20 cellular contexts compared by ENCODE assay signal in genomic region chr2:134468093-134468640, GRCh38.
"Had no signal": no experiment of that assay in that cellular context is flagged by ENCODE, and none has a peak within 500 bp of the region (broad histone marks: within the 10 kb centered on the region; RNA-seq: fewer than 3 reads in every experiment).

No MANE protein-coding gene starts in this region.

- H3K4me3 Mint-ChIP-seq: endodermal cell; immature natural killer cell; naive thymus-derived CD8-positive, alpha-beta T cell; stimulated activated effector memory CD8-positive, alpha-beta T cell treated with anti-CD3 and anti-CD28 coated beads, Interleukin-12 subunit alpha, Interleukin-12 subunit beta, amount 100 ng/mL, for 72 hours; stimulated activated naive CD8-positive, alpha-beta T cell treated with anti-CD3 and anti-CD28 coated beads, Interleukin-15, Interleukin-2, amounts not matched to agents 100 ng/mL and 50 ng/mL, for 24 hours had no signal

- H3K27me3 Mint-ChIP-seq: naive thymus-derived CD8-positive, alpha-beta T cell; stimulated activated naive CD8-positive, alpha-beta T cell treated with anti-CD3 and anti-CD28 coated beads, Interleukin-15, Interleukin-2, amounts not matched to agents 100 ng/mL and 50 ng/mL, for 24 hours had no signal

- H3K27ac ChIP-seq: coronary artery, foreskin keratinocyte, neutrophil, thoracic aorta, transverse colon had no signal

- H3K36me3 Mint-ChIP-seq: immature natural killer cell; stimulated activated effector memory CD8-positive, alpha-beta T cell treated with anti-CD3 and anti-CD28 coated beads, Interleukin-12 subunit alpha, Interleukin-12 subunit beta, amount 100 ng/mL, for 72 hours had no signal

- FAIRE-seq: endothelial cell of umbilical vein, kidney had no signal

- H3K4me3 ChIP-seq: coronary artery, thoracic aorta, transverse colon had no signal

- H3K27ac Mint-ChIP-seq: endodermal cell; immature natural killer cell; stimulated activated effector memory CD8-positive, alpha-beta T cell treated with anti-CD3 and anti-CD28 coated beads, Interleukin-12 subunit alpha, Interleukin-12 subunit beta, amount 100 ng/mL, for 72 hours; stimulated activated naive CD8-positive, alpha-beta T cell treated with anti-CD3 and anti-CD28 coated beads, Interleukin-15, Interleukin-2, amounts not matched to agents 100 ng/mL and 50 ng/mL, for 24 hours had no signal

- H3K9me3 Mint-ChIP-seq: stimulated activated effector memory CD8-positive, alpha-beta T cell treated with anti-CD3 and anti-CD28 coated beads, Interleukin-12 subunit alpha, Interleukin-12 subunit beta, amount 100 ng/mL, for 72 hours had no signal

- H3K4me1 ChIP-seq: foreskin keratinocyte had no signal

- H3K36me3 ChIP-seq: neutrophil, thoracic aorta, transverse colon had no signal

- H3K27me3 ChIP-seq: neutrophil, transverse colon had no signal

- DNase-seq: effector CD4-positive, alpha-beta T cell; endodermal cell; erythroblast; foreskin keratinocyte; immature natural killer cell; kidney; mammary epithelial cell; posterior cingulate gyrus; right cardiac atrium; stimulated activated CD4-positive, alpha-beta T cell treated with anti-CD3 and anti-CD28 coated beads, Interleukin-4, amount 100 ng/mL, for 1 hour; stimulated activated CD8-positive, alpha-beta memory T cell treated with anti-CD3 and anti-CD28 coated beads, Interleukin-4, amount 100 ng/mL, for 48 hours; substantia nigra; transverse colon had no signal

- ATAC-seq: foreskin keratinocyte; naive thymus-derived CD8-positive, alpha-beta T cell; right cardiac atrium; stimulated activated effector memory CD8-positive, alpha-beta T cell treated with anti-CD3 and anti-CD28 coated beads, Interleukin-12 subunit alpha, Interleukin-12 subunit beta, amount 100 ng/mL, for 72 hours had no signal

- H3K9me3 ChIP-seq: neutrophil, thoracic aorta, transverse colon had no signal

- H3K4me1 Mint-ChIP-seq: endodermal cell; immature natural killer cell; stimulated activated effector memory CD8-positive, alpha-beta T cell treated with anti-CD3 and anti-CD28 coated beads, Interleukin-12 subunit alpha, Interleukin-12 subunit beta, amount 100 ng/mL, for 72 hours had no signal
